In the genomic region with DNA sequence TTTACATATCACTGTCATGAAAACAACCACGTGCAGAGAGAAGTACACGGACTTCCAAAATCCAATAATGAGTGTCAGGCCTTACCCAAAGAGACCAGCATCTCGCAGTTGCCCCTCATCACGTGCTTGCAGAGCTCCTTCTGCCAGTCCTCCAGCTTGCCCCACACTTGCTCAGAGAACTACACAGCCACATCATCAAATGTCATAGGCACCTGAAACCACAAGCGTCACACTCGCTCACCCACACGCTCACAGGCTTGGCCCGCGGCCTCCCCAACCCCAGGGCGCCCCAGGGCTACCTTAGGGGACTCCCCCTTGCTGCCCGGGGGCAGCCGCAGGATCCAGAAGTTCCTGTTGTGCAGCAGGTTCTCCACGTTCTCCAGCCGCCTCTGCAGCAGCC, we compare ENCODE assay signal across 9 cellular contexts.
DNase-seq lines count a peak whose midpoint lies in the region; ATAC-seq lines count a peak whose summit lies in the region.
"Had no signal": no experiment of that assay in that cellular context is flagged by ENCODE, and none has a peak within 500 bp of the region (broad histone marks: within the 10 kb centered on the region; RNA-seq: fewer than 3 reads in every experiment).

No MANE protein-coding gene starts in this region.

- DNase-seq in stimulated activated CD4-positive, alpha-beta T cell treated with anti-CD3 and anti-CD28 coated beads, Interleukin-2, amount 100 ng/mL, for 48 hours, result peak; percentile 47 to 56
- DNase-seq in left cardiac atrium (no peak), NCI-H510A (lab: John Stamatoyannopoulos, UW) (no peak)
- DNase-seq: uterus had no signal

- intact Hi-C loops in left cardiac atrium (cut with DNase I), result loop anchor here in 1 of 2 donors (10.0 kb wide), 1 partner anchor 94 kb away; a partner anchor contains a TSS

- ATAC-seq in GM18858 (IDR thresholded peaks at IDR 0.05; ENCODE audit: unreplicated experiment) (peak; percentile 50), GM21786 (IDR thresholded peaks at IDR 0.05; ENCODE audit: unreplicated experiment) (peak; percentile 49), HG03139 (IDR thresholded peaks at IDR 0.05; ENCODE audit: unreplicated experiment) (no peak), left cardiac atrium (no peak), GM18517 (IDR thresholded peaks at IDR 0.05; ENCODE audit: unreplicated experiment) (no peak)
- ATAC-seq in activated CD4-positive, CD25-positive, alpha-beta regulatory T cell treated with anti-CD3 and anti-CD28 coated beads, Interleukin-2, amount 50 U/mL, for 24 hours, result peak; percentile 66 to 71

Comparison
In these comparisons a context has a peak if more than half of its experiments do, and no peak if none do; other contexts are left out.
1. ATAC-seq: peak in GM18858 (single experiment), GM21786 (single experiment) and activated CD4-positive, CD25-positive, alpha-beta regulatory T cell treated with anti-CD3 and anti-CD28 coated beads, Interleukin-2, amount 50 U/mL, for 24 hours (2 of 2); none in HG03139 (single experiment), left cardiac atrium (0 of 2) and GM18517 (single experiment).
2. DNase-seq: peak in stimulated activated CD4-positive, alpha-beta T cell treated with anti-CD3 and anti-CD28 coated beads, Interleukin-2, amount 100 ng/mL, for 48 hours (2 of 2); none in left cardiac atrium (single experiment) and NCI-H510A (single experiment).